ENCODE assay signal across 18 cellular contexts in genomic region chr16:11411059-11411550, GRCh38.
"Had no signal": no experiment of that assay in that cellular context is flagged by ENCODE, and none has a peak within 500 bp of the region (broad histone marks: within the 10 kb centered on the region; RNA-seq: fewer than 3 reads in every experiment).

No MANE protein-coding gene starts in this region.

- H3K27me3 Mint-ChIP-seq: activated CD4-positive, alpha-beta T cell treated with anti-CD3 and anti-CD28 coated beads, Interleukin-2, amount 10 ng/mL, durations not matched to agents 24 days and 14 days; effector memory CD8-positive, alpha-beta T cell; naive thymus-derived CD4-positive, alpha-beta T cell had no signal

- H3K27ac ChIP-seq: brain microvascular endothelial cell, thyroid gland, uterus had no signal

- H3K4me3 ChIP-seq: mucosa of descending colon, thyroid gland, uterus had no signal

- H3K9me3 ChIP-seq: mucosa of descending colon, thyroid gland, uterus had no signal

- H3K36me3 Mint-ChIP-seq: activated naive CD4-positive, alpha-beta T cell treated with anti-CD3 and anti-CD28 coated beads, Interleukin-2, amount 50 U/mL, for 72 hours; stimulated activated effector memory CD8-positive, alpha-beta T cell treated with anti-CD3 and anti-CD28 coated beads, Interleukin-12 subunit alpha, Interleukin-12 subunit beta, amount 100 ng/mL, for 72 hours had no signal

- H3K27me3 ChIP-seq: brain microvascular endothelial cell, thyroid gland, uterus had no signal

- H3K4me3 Mint-ChIP-seq: activated CD4-positive, alpha-beta T cell treated with anti-CD3 and anti-CD28 coated beads, Interleukin-2, amount 10 ng/mL, durations not matched to agents 24 days and 14 days; activated CD8-positive, alpha-beta T cell treated with anti-CD3 and anti-CD28 coated beads, Interleukin-2, amount 10 ng/mL, durations not matched to agents 7 days and 5 days; effector memory CD8-positive, alpha-beta T cell; naive thymus-derived CD4-positive, alpha-beta T cell; stimulated activated effector memory CD8-positive, alpha-beta T cell treated with anti-CD3 and anti-CD28 coated beads, Interleukin-12 subunit alpha, Interleukin-12 subunit beta, amount 100 ng/mL, for 72 hours; T-helper 2 cell treated with Interferon-gamma antibody and Interleukin-4, amounts not matched to agents 5 μg/mL and 100 μg/mL, for 36 hours had no signal

- DNase-seq: activated CD4-positive, alpha-beta T cell treated with anti-CD3 and anti-CD28 coated beads, Interleukin-2, amount 10 ng/mL, durations not matched to agents 24 days and 14 days; activated CD4-positive, CD25-positive, alpha-beta regulatory T cell; activated CD8-positive, alpha-beta memory T cell treated with anti-CD3 and anti-CD28 coated beads, Interleukin-2, amount 50 U/mL, for 4 hours; activated CD8-positive, alpha-beta T cell treated with anti-CD3 and anti-CD28 coated beads, Interleukin-2, amount 10 ng/mL, durations not matched to agents 7 days and 5 days; activated effector memory CD4-positive, alpha-beta T cell treated with anti-CD3 and anti-CD28 coated beads, Interleukin-2, amount 50 U/mL, for 16 hours; activated T-cell treated with anti-CD3 and anti-CD28 coated beads, Interleukin-2, amount 50 U/mL, for 48 hours; amniotic stem cell; brain microvascular endothelial cell; effector memory CD8-positive, alpha-beta T cell; erythroblast; naive thymus-derived CD4-positive, alpha-beta T cell; uterus had no signal

- H3K27ac Mint-ChIP-seq: activated CD4-positive, alpha-beta T cell treated with anti-CD3 and anti-CD28 coated beads, Interleukin-2, amount 10 ng/mL, durations not matched to agents 24 days and 14 days; activated CD8-positive, alpha-beta T cell treated with anti-CD3 and anti-CD28 coated beads, Interleukin-2, amount 10 ng/mL, durations not matched to agents 7 days and 5 days; naive thymus-derived CD4-positive, alpha-beta T cell; T-helper 2 cell treated with Interferon-gamma antibody and Interleukin-4, amounts not matched to agents 5 μg/mL and 100 μg/mL, for 36 hours had no signal

- H3K4me1 ChIP-seq: uterus had no signal

- H3K4me1 Mint-ChIP-seq: activated CD4-positive, alpha-beta T cell treated with anti-CD3 and anti-CD28 coated beads, Interleukin-2, amount 10 ng/mL, durations not matched to agents 24 days and 14 days had no signal

- ATAC-seq: activated CD8-positive, alpha-beta T cell treated with anti-CD3 and anti-CD28 coated beads, Interleukin-2, amount 10 ng/mL, durations not matched to agents 7 days and 5 days; activated naive CD4-positive, alpha-beta T cell treated with anti-CD3 and anti-CD28 coated beads, Interleukin-2, amount 50 U/mL, for 72 hours; effector memory CD8-positive, alpha-beta T cell; left lobe of liver; mucosa of descending colon had no signal

- H3K36me3 ChIP-seq: brain microvascular endothelial cell, thyroid gland, uterus had no signal

- H3K9me3 Mint-ChIP-seq: activated CD4-positive, alpha-beta T cell treated with anti-CD3 and anti-CD28 coated beads, Interleukin-2, amount 10 ng/mL, durations not matched to agents 24 days and 14 days; activated naive CD4-positive, alpha-beta T cell treated with anti-CD3 and anti-CD28 coated beads, Interleukin-2, amount 50 U/mL, for 72 hours; effector memory CD8-positive, alpha-beta T cell; naive thymus-derived CD4-positive, alpha-beta T cell; stimulated activated effector memory CD8-positive, alpha-beta T cell treated with anti-CD3 and anti-CD28 coated beads, Interleukin-12 subunit alpha, Interleukin-12 subunit beta, amount 100 ng/mL, for 72 hours; T-helper 2 cell treated with Interferon-gamma antibody and Interleukin-4, amounts not matched to agents 5 μg/mL and 100 μg/mL, for 36 hours had no signal
